12 cellular contexts compared by ENCODE assay signal in the genomic region with DNA sequence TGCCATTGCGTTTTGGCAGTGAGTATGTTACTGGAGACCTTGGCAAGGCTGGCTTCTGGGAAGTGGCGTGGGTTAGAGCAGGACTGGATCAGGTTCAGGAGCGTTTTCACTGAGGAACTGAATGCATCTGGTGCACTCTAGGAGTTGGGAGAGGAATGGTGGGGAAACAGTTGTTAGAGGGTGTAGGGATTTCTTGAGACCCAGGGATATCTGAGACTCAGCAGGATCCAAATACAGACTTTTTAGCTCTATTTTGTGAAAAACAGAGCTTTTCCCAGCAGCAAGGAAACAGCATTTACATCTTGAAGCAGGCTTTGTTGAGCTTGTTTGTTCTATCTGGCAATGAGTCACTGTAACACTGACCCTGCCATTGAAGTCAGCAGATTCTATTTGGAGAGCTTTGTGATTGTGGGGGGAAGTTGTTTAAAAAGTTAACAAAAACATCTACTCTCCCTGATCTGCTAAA. TPM values are rescaled to one million over a fixed set of nuclear protein-coding genes. Genes with fewer than 3 reads are reported as not detected.
DNase-seq lines count a peak whose midpoint lies in the region; ATAC-seq and TF ChIP-seq lines count a peak whose summit lies in the region.
"Had no signal": no experiment of that assay in that cellular context is flagged by ENCODE, and none has a peak within 500 bp of the region (broad histone marks: within the 10 kb centered on the region; RNA-seq: fewer than 3 reads in every experiment).

No MANE protein-coding gene starts in this region.

- H3K4me1 ChIP-seq in hepatocyte (ENCODE audit: insufficient read depth): peaks cover 11% of the 10 kb centered on the region
- peaks cover 28% of the 10 kb centered on the region for H3K4me1 ChIP-seq in psoas muscle

- no peaks in the 10 kb centered on the region for H3K79me2 ChIP-seq in hepatocyte

- ATAC-seq in psoas muscle (peak; percentile 88 to 92 (median 90)), GM19328 (IDR thresholded peaks at IDR 0.05; ENCODE audit: unreplicated experiment) (no peak), GM21737 (IDR thresholded peaks at IDR 0.05; ENCODE audit: unreplicated experiment) (no peak)

- peak overlapping the region; percentile 47 for H2AFZ ChIP-seq in hepatocyte

- in situ Hi-C loops in astrocyte of the cerebellum (cut with HindIII; ENCODE audit: low sequenced_read_pairs): no loop called here

- H3K4me3 ChIP-seq in astrocyte of the cerebellum (ENCODE audit: low read depth, low read length): no peak overlapping the region
- H3K4me3 ChIP-seq in hepatocyte: no peak overlapping the region
- H3K4me3 ChIP-seq in psoas muscle: peak overlapping the region; percentile 43
- H3K4me3 ChIP-seq: cardiac muscle cell had no signal

- H3K27ac ChIP-seq in hepatocyte (peak overlapping the region; percentile 67), psoas muscle (peak overlapping the region; percentile 90)
- H3K27ac ChIP-seq: cardiac muscle cell had no signal

- DNase-seq in DMS53 treated with DMSO at 0.1 percent for 48 hours (lab: John Stamatoyannopoulos, UW; ENCODE audit: unreplicated experiment) (peak; percentile 71), astrocyte of the cerebellum (ENCODE audit: low read depth) (peak; percentile 24), hepatocyte (ENCODE audit: low spot score) (peak; percentile 32), psoas muscle (peak; percentile 59 to 80), GM20000 (ENCODE audit: low spot score) (no peak), NOMO-1 (lab: John Stamatoyannopoulos, UW; ENCODE audit: unreplicated experiment in 2 of 2) (no peak)
- DNase-seq: activated B cell treated with CpG ODN at 0.5 μM for 24 hours; NCI-H82; stimulated activated CD8-positive, alpha-beta memory T cell treated with anti-CD3 and anti-CD28 coated beads, Interleukin-4, amount 100 ng/mL, for 48 hours had no signal

- WGBS in hepatocyte (ENCODE audit: low lambda C conversion rate, missing lambda C conversion rate): 52% methylated on average over 3 of the region's 3 CpGs
- WGBS in psoas muscle, 3 donors: 8 to 16% (median 10%) methylated on average over 3 of the region's 3 CpGs

- no peaks in the 10 kb centered on the region for H3K9me3 ChIP-seq in hepatocyte (ENCODE audit: low read depth)
- no peaks in the 10 kb centered on the region for H3K9me3 ChIP-seq in psoas muscle

- no peak for TF ChIP-seq CTCF in astrocyte of the cerebellum (IDR thresholded peaks at IDR 0.05; ENCODE audit: low read depth, low read length, missing control alignments)
- no peak for TF ChIP-seq CTCF in hepatocyte (IDR thresholded peaks at IDR 0.05; ENCODE audit: poor library complexity)
- no peak for TF ChIP-seq CTCF in psoas muscle (IDR thresholded peaks at IDR 0.05)
- no peak for TF ChIP-seq CTCF in GM20000 (IDR thresholded peaks at IDR 0.05; ENCODE audit: extremely low read depth, missing control alignments)

- no peaks in the 10 kb centered on the region for H4K20me1 ChIP-seq in hepatocyte (ENCODE audit: insufficient read depth, poor library complexity, severe bottlenecking)

- peak overlapping the region; percentile 24 for H3K4me2 ChIP-seq in hepatocyte

- intact Hi-C loops in psoas muscle (cut with DNase I): loop anchor here in 1 of 2 donors (2.0 to 10.0 kb wide), 4 partner anchors 43 to 257 kb away; a partner anchor contains a TSS

- H3K36me3 ChIP-seq in hepatocyte (replicated peaks; ENCODE audit: insufficient read depth, low read depth) (no peaks in the 10 kb centered on the region), psoas muscle (ENCODE audit: insufficient read depth in 1 of 2, low read depth in 1 of 2) (no peaks in the 10 kb centered on the region)
- H3K36me3 ChIP-seq: cardiac muscle cell had no signal

- H3K9me2 ChIP-seq in hepatocyte (replicated peaks; ENCODE audit: insufficient read depth): no peaks in the 10 kb centered on the region

- no peaks in the 10 kb centered on the region for H3K27me3 ChIP-seq in hepatocyte
- no peaks in the 10 kb centered on the region for H3K27me3 ChIP-seq in psoas muscle (ENCODE audit: insufficient read depth in 3 of 3, low read length in 2 of 3)
- H3K27me3 ChIP-seq: cardiac muscle cell had no signal

RNA-seq across cellular contexts. Expression of a gene that starts 56.9 kb away (rescaled TPM):
- total RNA-seq in hepatocyte (58.5 and 62.4 TPM in 2 replicates), psoas muscle (100 to 1,000 TPM in 1 of 4 donors, 10 to 100 TPM in 3; 42.8 to 137 (median 58.9) TPM)
- polyA plus RNA-seq in hepatocyte (11.5 and 12.0 TPM in 2 replicates), psoas muscle (10 to 100 TPM; 12.1 to 30.3 (median 14.6) TPM)

Comparison
In these comparisons a context has a peak if more than half of its experiments do, and no peak if none do; other contexts are left out.
1. DNase-seq: peak in DMS53 treated with DMSO at 0.1 percent for 48 hours (single experiment), astrocyte of the cerebellum (single experiment), hepatocyte (single experiment) and psoas muscle (2 of 2); none in GM20000 (single experiment) and NOMO-1 (0 of 2).
2. ATAC-seq: peak in psoas muscle (4 of 4); none in GM19328 (single experiment) and GM21737 (single experiment).